1 cellular context compared by ENCODE assay signal in the genomic region with DNA sequence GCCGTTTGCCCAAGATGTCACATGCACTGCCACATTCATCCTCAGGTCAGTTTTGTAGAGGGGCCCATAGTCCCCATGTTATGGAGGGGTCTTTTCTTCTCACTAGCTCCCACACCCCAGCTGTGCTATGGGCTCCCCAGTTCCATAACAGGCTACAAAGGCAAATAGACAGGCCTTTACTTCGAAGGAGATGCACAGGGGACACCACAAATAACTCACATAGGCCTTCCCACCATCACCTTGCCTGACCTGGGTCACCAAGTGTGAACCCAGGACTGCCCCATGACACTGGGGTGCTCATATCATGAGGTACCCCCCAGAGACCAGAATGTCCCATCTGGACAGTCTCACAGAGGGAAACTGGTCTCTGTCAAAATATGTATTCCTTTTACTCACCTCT.
TF ChIP-seq lines count a peak whose summit lies in the region.

No MANE protein-coding gene starts in this region.

TF ChIP-seq in IMR-90, 13 proteins besides CTCF, POLR2A, EP300 and RAD21:
- TF ChIP-seq USF2 (IDR thresholded peaks at IDR 0.05; ENCODE audit: low read depth, low read length) (no peak), BHLHE40 (IDR thresholded peaks at IDR 0.05; ENCODE audit: low read depth, low read length) (no peak), RFX5 (IDR thresholded peaks at IDR 0.05; ENCODE audit: low read depth, low read length) (no peak), MXI1 (IDR thresholded peaks at IDR 0.05; ENCODE audit: borderline replicate concordance, low read depth, low read length) (no peak), ELK1 (IDR thresholded peaks at IDR 0.05; ENCODE audit: borderline replicate concordance, low read depth, low read length) (no peak)
